8 cellular contexts compared by ENCODE assay signal in the genomic region with DNA sequence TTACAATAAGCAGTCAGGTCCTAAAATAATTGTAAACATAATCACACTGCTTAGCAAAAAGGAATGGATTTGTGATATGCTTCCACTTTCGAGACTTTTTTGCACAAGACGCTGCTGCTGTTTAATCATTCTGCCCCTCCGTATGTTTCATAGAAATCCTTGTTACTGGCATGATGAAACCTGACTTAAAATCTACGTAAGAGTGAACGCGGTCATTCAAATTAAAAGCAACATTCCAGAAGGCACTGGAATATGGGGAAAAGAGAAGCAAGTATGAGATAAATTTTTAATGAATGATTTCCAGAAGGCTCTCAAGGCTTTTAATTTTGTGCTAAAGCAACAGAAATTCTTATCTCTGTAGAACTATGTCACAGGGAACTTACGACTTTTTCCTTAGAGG. TPM values are rescaled to one million over a fixed set of nuclear protein-coding genes. Genes with fewer than 3 reads are reported as not detected.
A peak's percentile ranks its signal among the peaks of the same experiment; 100 is the strongest.
DNase-seq lines count a peak whose midpoint lies in the region; ATAC-seq, FAIRE-seq and TF ChIP-seq lines count a peak whose summit lies in the region.

No MANE protein-coding gene starts in this region.

- H3K9me3 ChIP-seq in CD4-positive, alpha-beta T cell (ENCODE audit: control insufficient read depth, low read length) = no peaks in the 10 kb centered on the region
- no peaks in the 10 kb centered on the region for H3K9me3 ChIP-seq in NT2/D1 (ENCODE audit: insufficient read depth, low read length)
- H3K9me3 ChIP-seq in ectodermal cell (ENCODE audit: control insufficient read depth, low read length) = no peaks in the 10 kb centered on the region
- no peaks in the 10 kb centered on the region for H3K9me3 ChIP-seq in neural cell (ENCODE audit: low read length)

- no peak for TF ChIP-seq CTCF in CD4-positive, alpha-beta T cell (IDR thresholded peaks at IDR 0.05)
- no peak for TF ChIP-seq CTCF in neural cell (IDR thresholded peaks at IDR 0.05; ENCODE audit: poor library complexity, severe bottlenecking)

- peak overlapping the region; percentile 69 for H3K4me2 ChIP-seq in neural cell (ENCODE audit: low read length)

- POLR2A ChIA-PET in CD4-positive, alpha-beta T cell (lab: Charles Lee) = interaction anchor here (1.6 to 2.0 kb wide), 2 partner anchors 43 to 48 kb away, joined by 6 read pairs; a partner anchor contains a TSS

- no peak overlapping the region for H2AFZ ChIP-seq in neural cell (ENCODE audit: low read depth, low read length)

- no peaks in the 10 kb centered on the region for H3K27me3 ChIP-seq in CD4-positive, alpha-beta T cell (ENCODE audit: control insufficient read depth, insufficient read depth, low read length)
- H3K27me3 ChIP-seq in NT2/D1 (ENCODE audit: insufficient read depth, insufficient read length) (no peaks in the 10 kb centered on the region), ectodermal cell (ENCODE audit: control insufficient read depth, insufficient read depth, low read length, poor library complexity, severe bottlenecking) (no peaks in the 10 kb centered on the region), neural cell (ENCODE audit: insufficient read depth, low read depth, low read length) (no peaks in the 10 kb centered on the region)

- H3K4me3 ChIP-seq in NT2/D1 (ENCODE audit: insufficient read length, low read depth) (peak overlapping the region; percentile 82), ectodermal cell (ENCODE audit: insufficient read depth, low read depth, low read length) (peak overlapping the region; percentile 77), neural cell (ENCODE audit: low read length) (peak overlapping the region; percentile 73)

- H3K9ac ChIP-seq in NT2/D1 (ENCODE audit: insufficient read length, low read depth) = peak overlapping the region; percentile 94
- peak overlapping the region; percentile 92 for H3K9ac ChIP-seq in neural cell (ENCODE audit: low read length)

- no peak for TF ChIP-seq RAD21 in neural cell (conservative IDR thresholded peaks at IDR 0.05)

- intact Hi-C loops in CD4-positive, alpha-beta T cell (cut with DNase I, micrococcal nuclease) = loop anchor here (1.0 to 5.0 kb wide), 5 partner anchors 43 to 1288 kb away; a partner anchor contains a TSS

- H3K36me3 ChIP-seq in NT2/D1 (ENCODE audit: insufficient read depth, insufficient read length, low read length) = peaks cover 12% of the 10 kb centered on the region
- no peaks in the 10 kb centered on the region for H3K36me3 ChIP-seq in ectodermal cell (ENCODE audit: control insufficient read depth, insufficient read depth, low read length)
- H3K36me3 ChIP-seq in neural cell (ENCODE audit: insufficient read depth, low read length) = peaks cover 3% of the 10 kb centered on the region

- CTCF ChIA-PET in CD4-positive, alpha-beta T cell (lab: Charles Lee) = interaction anchor here (1.7 kb wide), 1 partner anchor 43 kb away, joined by 4 read pairs; no protein-coding TSS in a partner anchor

- 61 to 70% methylated on average over 7 of the region's 7 CpGs for WGBS in ectodermal cell, 2 experiments

- no peaks in the 10 kb centered on the region for H3F3A ChIP-seq in neural cell (ENCODE audit: insufficient read depth, low read length, poor library complexity, severe bottlenecking)

- TF ChIP-seq EP300 in neural cell (conservative IDR thresholded peaks at IDR 0.05; ENCODE audit: poor library complexity, severe bottlenecking) = no peak

- no peak overlapping the region for H3K27ac ChIP-seq in CD4-positive, alpha-beta T cell (ENCODE audit: low read depth, low read length)
- H3K27ac ChIP-seq in ectodermal cell (ENCODE audit: insufficient read depth, low read depth, low read length, poor library complexity, severe bottlenecking) (no peak overlapping the region), neural cell (ENCODE audit: low read length) (peak overlapping the region; percentile 91)

- peaks cover 19% of the 10 kb centered on the region for H3K36me3 Mint-ChIP-seq in CD4-positive, alpha-beta T cell (ENCODE audit: low read depth)

- no peak for FAIRE-seq in RCC 7860 (lab: Jason Lieb, UNC)

- H3K4me1 Mint-ChIP-seq in CD4-positive, alpha-beta T cell (ENCODE audit: low read depth) = peaks cover 55% of the 10 kb centered on the region

- H3K4me3 Mint-ChIP-seq in CD4-positive, alpha-beta T cell = peak overlapping the region; percentile 86

- H3K9me2 ChIP-seq in neural cell (ENCODE audit: insufficient read depth, low read length) = no peaks in the 10 kb centered on the region

- no peaks in the 10 kb centered on the region for H4K20me1 ChIP-seq in neural cell (ENCODE audit: insufficient read depth)

- H3K4me1 ChIP-seq in NT2/D1 (ENCODE audit: insufficient read depth, insufficient read length) (no peaks in the 10 kb centered on the region), ectodermal cell (ENCODE audit: control insufficient read depth, insufficient read depth, low read length) (peaks cover 16% of the 10 kb centered on the region)

- no peaks in the 10 kb centered on the region for H3K9me3 Mint-ChIP-seq in CD4-positive, alpha-beta T cell

- peak overlapping the region; percentile 86 for H3K27ac Mint-ChIP-seq in CD4-positive, alpha-beta T cell

- DNase-seq in CD4-positive, alpha-beta T cell = no peak
- no peak for DNase-seq in NT2/D1 (ENCODE audit: low read depth, low spot score)
- DNase-seq in SKM-1 (lab: John Stamatoyannopoulos, UW; ENCODE audit: unreplicated experiment) = no peak
- no peak for DNase-seq in RCC 7860 (ENCODE audit: low spot score)
- DNase-seq in DMS53 (lab: John Stamatoyannopoulos, UW) = no peak
- no peak for DNase-seq in activated CD4-positive, alpha-beta T cell treated with anti-CD3 and anti-CD28 coated beads for 1 hour

- H3K79me2 ChIP-seq in neural cell (replicated peaks; ENCODE audit: insufficient read depth, low read length) = peaks cover 47% of the 10 kb centered on the region

- no peak for ATAC-seq in CD4-positive, alpha-beta T cell (ENCODE audit: poor library complexity)

- H3K27me3 Mint-ChIP-seq in CD4-positive, alpha-beta T cell = no peaks in the 10 kb centered on the region

TF ChIP-seq in neural cell, 6 proteins besides CTCF, POLR2A, EP300 and RAD21:
- TF ChIP-seq EZH2 (IDR thresholded peaks at IDR 0.05; ENCODE audit: borderline replicate concordance, insufficient read depth, low read length, poor library complexity, severe bottlenecking) (no peak), SMC3 (conservative IDR thresholded peaks at IDR 0.05; ENCODE audit: poor library complexity) (no peak), POLR2AphosphoS5 (IDR thresholded peaks at IDR 0.05) (no peak)
- TF ChIP-seq, protein P1, sequence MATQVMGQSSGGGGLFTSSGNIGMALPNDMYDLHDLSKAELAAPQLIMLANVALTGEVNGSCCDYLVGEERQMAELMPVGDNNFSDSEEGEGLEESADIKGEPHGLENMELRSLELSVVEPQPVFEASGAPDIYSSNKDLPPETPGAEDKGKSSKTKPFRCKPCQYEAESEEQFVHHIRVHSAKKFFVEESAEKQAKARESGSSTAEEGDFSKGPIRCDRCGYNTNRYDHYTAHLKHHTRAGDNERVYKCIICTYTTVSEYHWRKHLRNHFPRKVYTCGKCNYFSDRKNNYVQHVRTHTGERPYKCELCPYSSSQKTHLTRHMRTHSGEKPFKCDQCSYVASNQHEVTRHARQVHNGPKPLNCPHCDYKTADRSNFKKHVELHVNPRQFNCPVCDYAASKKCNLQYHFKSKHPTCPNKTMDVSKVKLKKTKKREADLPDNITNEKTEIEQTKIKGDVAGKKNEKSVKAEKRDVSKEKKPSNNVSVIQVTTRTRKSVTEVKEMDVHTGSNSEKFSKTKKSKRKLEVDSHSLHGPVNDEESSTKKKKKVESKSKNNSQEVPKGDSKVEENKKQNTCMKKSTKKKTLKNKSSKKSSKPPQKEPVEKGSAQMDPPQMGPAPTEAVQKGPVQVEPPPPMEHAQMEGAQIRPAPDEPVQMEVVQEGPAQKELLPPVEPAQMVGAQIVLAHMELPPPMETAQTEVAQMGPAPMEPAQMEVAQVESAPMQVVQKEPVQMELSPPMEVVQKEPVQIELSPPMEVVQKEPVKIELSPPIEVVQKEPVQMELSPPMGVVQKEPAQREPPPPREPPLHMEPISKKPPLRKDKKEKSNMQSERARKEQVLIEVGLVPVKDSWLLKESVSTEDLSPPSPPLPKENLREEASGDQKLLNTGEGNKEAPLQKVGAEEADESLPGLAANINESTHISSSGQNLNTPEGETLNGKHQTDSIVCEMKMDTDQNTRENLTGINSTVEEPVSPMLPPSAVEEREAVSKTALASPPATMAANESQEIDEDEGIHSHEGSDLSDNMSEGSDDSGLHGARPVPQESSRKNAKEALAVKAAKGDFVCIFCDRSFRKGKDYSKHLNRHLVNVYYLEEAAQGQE (IDR thresholded peaks at IDR 0.05; ENCODE audit: borderline replicate concordance) = no peak

RNA-seq across cellular contexts. Expression of a gene that starts 1.1 kb away (rescaled TPM):
- 10 to 100 TPM; 55.9 TPM for total RNA-seq in CD4-positive, alpha-beta T cell
- polyA plus RNA-seq in ectodermal cell (2013, experiment 1 of 4) = 96.9 TPM
- 105 TPM for polyA plus RNA-seq in ectodermal cell (2013, experiment 2 of 4)
- 106 TPM for polyA plus RNA-seq in ectodermal cell (2013, experiment 3 of 4)
- polyA plus RNA-seq in ectodermal cell (2013, experiment 4 of 4) = 123 TPM
- 125 and 128 TPM in 2 replicates for polyA plus RNA-seq in neural cell
- 105 and 116 TPM in 2 replicates for polyA minus RNA-seq in neural cell

RNA-seq across cellular contexts. Expression of a gene that starts 43.2 kb away (rescaled TPM):
- total RNA-seq in CD4-positive, alpha-beta T cell = 1 to 10 TPM in 1 of 2 experiments, under 1 TPM in 1; 0.61 to 1.4 TPM
- polyA plus RNA-seq in ectodermal cell (2013, experiment 1 of 4) = 40.8 TPM
- 40.5 TPM for polyA plus RNA-seq in ectodermal cell (2013, experiment 2 of 4)
- polyA plus RNA-seq in ectodermal cell (2013, experiment 3 of 4) = 60.1 TPM
- 65.6 TPM for polyA plus RNA-seq in ectodermal cell (2013, experiment 4 of 4)
- 0.94 and 5.9 TPM in 2 replicates for polyA plus RNA-seq in neural cell
- 0.93 and 3.7 TPM in 2 replicates for polyA minus RNA-seq in neural cell

RNA-seq across cellular contexts. Expression of a gene that starts 48.7 kb away (rescaled TPM):
- total RNA-seq in CD4-positive, alpha-beta T cell = 10 to 100 TPM; 39.5 to 43.5 TPM
- polyA plus RNA-seq in ectodermal cell (2013, experiment 1 of 4) = 84.0 TPM
- polyA plus RNA-seq in ectodermal cell (2013, experiment 2 of 4) = 95.2 TPM
- polyA plus RNA-seq in ectodermal cell (2013, experiment 3 of 4) = 70.1 TPM
- polyA plus RNA-seq in ectodermal cell (2013, experiment 4 of 4) = 80.9 TPM
- 98.6 and 208 TPM in 2 replicates for polyA plus RNA-seq in neural cell
- 130 and 153 TPM in 2 replicates for polyA minus RNA-seq in neural cell
